8 cellular contexts compared by ENCODE assay signal in genomic region chr15:67783303-67783702, GRCh38. TPM values are rescaled to one million over a fixed set of nuclear protein-coding genes. Genes with fewer than 3 reads are reported as not detected.
DNase-seq lines count a peak whose midpoint lies in the region; ATAC-seq and TF ChIP-seq lines count a peak whose summit lies in the region.

No MANE protein-coding gene starts in this region.

- ATAC-seq in GM21825 (IDR thresholded peaks at IDR 0.05; ENCODE audit: unreplicated experiment) (peak; percentile 67), HG03457 (IDR thresholded peaks at IDR 0.05; ENCODE audit: unreplicated experiment) (no peak), GM18505 (IDR thresholded peaks at IDR 0.05; ENCODE audit: unreplicated experiment) (no peak)

- DNase-seq in CMK (ENCODE audit: low read depth) (peak; percentile 74), NCI-H82 treated with DMSO at 0.1 percent for 48 hours (lab: John Stamatoyannopoulos, UW; ENCODE audit: unreplicated experiment) (peak; percentile 21), NCI-H345 treated with DMSO at 0.1 percent for 48 hours (lab: John Stamatoyannopoulos, UW; ENCODE audit: unreplicated experiment) (no peak)
- peak; percentile 42 for DNase-seq in activated effector memory CD4-positive, alpha-beta T cell treated with Interleukin-2 at 50 U/mL for 16 hours

- H3K4me3 ChIP-seq in thymus (ENCODE audit: low read length): peak overlapping the region; percentile 36

- 7% methylated on average over 7 of the region's 7 CpGs for WGBS in thymus

- TF ChIP-seq POLR2A in GM18505 (IDR thresholded peaks at IDR 0.05; ENCODE audit: borderline replicate concordance, extremely low read depth, insufficient read depth, insufficient read length): no peak

- H3K9me3 ChIP-seq in thymus (ENCODE audit: control insufficient read depth): no peaks in the 10 kb centered on the region

- no peaks in the 10 kb centered on the region for H3K36me3 ChIP-seq in thymus (ENCODE audit: control insufficient read depth, insufficient read depth)

- peak overlapping the region; percentile 88 for H3K27ac ChIP-seq in thymus (ENCODE audit: low read depth)

- H3K27me3 ChIP-seq in thymus (ENCODE audit: control insufficient read depth, insufficient read depth): no peaks in the 10 kb centered on the region

- H3K4me1 ChIP-seq in thymus (ENCODE audit: control insufficient read depth, insufficient read depth, low read length): peaks cover 49% of the 10 kb centered on the region

RNA-seq across cellular contexts. Expression of gene SKOR1, which starts 42.0 kb away (rescaled TPM):
- polyA plus RNA-seq in thymus: 0.46 TPM

RNA-seq across cellular contexts. Expression of gene RNU6-1, which starts 56.5 kb away (rescaled TPM):
- polyA plus RNA-seq in thymus: not detected
